ENCODE assay signal across 9 cellular contexts in genomic region chr7:20539201-20539600, GRCh38.
DNase-seq lines count a peak whose midpoint lies in the region; ATAC-seq, FAIRE-seq and TF ChIP-seq lines count a peak whose summit lies in the region.
"Had no signal": no experiment of that assay in that cellular context is flagged by ENCODE, and none has a peak within 500 bp of the region (broad histone marks: within the 10 kb centered on the region; RNA-seq: fewer than 3 reads in every experiment).

No MANE protein-coding gene starts in this region.

- WGBS in SK-N-SH (ENCODE audit: low lambda C conversion rate), result 66% methylated on average over 4 of the region's 4 CpGs
- WGBS in GM12878 (ENCODE audit: insufficient coverage, insufficient replicate concordance, low lambda C conversion rate, missing lambda C conversion rate), result 23% methylated on average over 4 of the region's 4 CpGs

- peaks cover 0 to 19% of the 10 kb centered on the region in 2 experiments; a peak in 2 of 4 replicates for H3K4me1 ChIP-seq in SK-N-SH (ENCODE audit: control insufficient read depth in 1 of 2, insufficient read depth in 2 of 2, low read depth in 1 of 2, low read length in 1 of 2)
- H3K4me1 ChIP-seq in MM.1S (ENCODE audit: low read length), result no peaks in the 10 kb centered on the region; the same call in 1 of the 2 replicates
- no peaks in the 10 kb centered on the region for H3K4me1 ChIP-seq in GM12878 (ENCODE audit: control insufficient read depth, insufficient read depth, low read length)

- in situ Hi-C loops in GM12878 (cut with MboI), result no loop called here

- CTCF ChIA-PET in SK-N-SH (lab: Yijun Ruan, JAX), result interaction anchor here (1.0 kb wide), 1 partner anchor 12 kb away, joined by 3 read pairs; no protein-coding TSS in a partner anchor
- CTCF ChIA-PET in GM12878 (lab: Yijun Ruan, JAX), result interaction anchor here (0.7 to 1.2 kb wide), 3 partner anchors 61 to 1016 kb away, joined by 3 read pairs; no protein-coding TSS in a partner anchor

- POLR2A ChIA-PET in SK-N-SH (lab: Yijun Ruan, JAX) (no interaction called here), GM12878 (lab: Charles Lee) (no interaction called here)

- TF ChIP-seq POLR2A in GM12878 (IDR thresholded peaks at IDR 0.05; ENCODE audit: low read depth, low read length), result no peak

- SMC1A ChIA-PET in GM12878 (lab: Charles Lee; ENCODE audit: uncharacterized antibody, unreplicated experiment), result no interaction called here

- H3K27me3 ChIP-seq in SK-N-SH (ENCODE audit: insufficient read depth) (no peaks in the 10 kb centered on the region), MM.1S (replicated peaks; ENCODE audit: insufficient read depth, low read length) (no peaks in the 10 kb centered on the region), GM12878 (replicated peaks in 1 of 2; ENCODE audit: control insufficient read depth in 2 of 2, insufficient read depth in 2 of 2, low read length in 1 of 2) (no peaks in the 10 kb centered on the region)

- no peaks in the 10 kb centered on the region for H3K36me3 ChIP-seq in SK-N-SH (replicated peaks in 1 of 2; ENCODE audit: control insufficient read depth in 1 of 2, insufficient read depth in 2 of 2, low read length in 1 of 2)
- no peaks in the 10 kb centered on the region for H3K36me3 ChIP-seq in MM.1S (replicated peaks; ENCODE audit: insufficient read depth, low read length)
- no peaks in the 10 kb centered on the region for H3K36me3 ChIP-seq in GM12878 (ENCODE audit: control insufficient read depth in 2 of 2, insufficient read depth in 2 of 2, low read length in 1 of 2)

- ATAC-seq in SK-N-SH treated with all-trans-retinoic acid at 6 μM for 48 hours (no peak), GM12878 (peak; percentile 66)

- H3K9me3 ChIP-seq in SK-N-SH (no peaks in the 10 kb centered on the region), MM.1S (replicated peaks; ENCODE audit: insufficient read depth, low read length) (no peaks in the 10 kb centered on the region), GM12878 (replicated peaks; ENCODE audit: control insufficient read depth, insufficient read depth, low read length) (no peaks in the 10 kb centered on the region; the same call in 2 of the 3 replicates)

- no peaks in the 10 kb centered on the region; the same call in 1 of the 2 replicates for H3K9me2 ChIP-seq in SK-N-SH
- no peaks in the 10 kb centered on the region for H3K9me2 ChIP-seq in MM.1S (replicated peaks; ENCODE audit: insufficient read depth, low read length)

- H3K4me2 ChIP-seq in SK-N-SH, result no peak overlapping the region
- no peak overlapping the region for H3K4me2 ChIP-seq in MM.1S (ENCODE audit: low read depth, low read length)
- no peak overlapping the region for H3K4me2 ChIP-seq in GM12878 (ENCODE audit: control insufficient read depth, insufficient read depth)

- no TSS peak for BruUV-seq in GM12878 (replicated peaks; lab: Mats Ljungman, UMichigan)

- H3K79me2 ChIP-seq in SK-N-SH (ENCODE audit: insufficient read depth), result no peaks in the 10 kb centered on the region
- no peaks in the 10 kb centered on the region for H3K79me2 ChIP-seq in MM.1S (ENCODE audit: low read length)
- H3K79me2 ChIP-seq in GM12878 (ENCODE audit: control insufficient read depth, insufficient read depth, low read length), result no peaks in the 10 kb centered on the region

- no peaks in the 10 kb centered on the region for H3F3A ChIP-seq in SK-N-SH (replicated peaks; ENCODE audit: insufficient read depth)
- H3F3A ChIP-seq in MM.1S (ENCODE audit: insufficient read depth, low read length), result no peaks in the 10 kb centered on the region

- H3K9ac ChIP-seq in SK-N-SH (no peak overlapping the region), MM.1S (ENCODE audit: low read length) (no peak overlapping the region), GM12878 (ENCODE audit: control insufficient read depth, insufficient read depth, low read length) (no peak overlapping the region)

- no peak for FAIRE-seq in GM12878 (lab: Jason Lieb, UNC)

- H4K20me1 ChIP-seq in SK-N-SH (ENCODE audit: insufficient read depth) (no peaks in the 10 kb centered on the region), MM.1S (ENCODE audit: insufficient read depth, low read length) (no peaks in the 10 kb centered on the region), GM12878 (ENCODE audit: control insufficient read depth, insufficient read depth) (no peaks in the 10 kb centered on the region)

- H2AFZ ChIP-seq in SK-N-SH (ENCODE audit: low read depth), result no peak overlapping the region
- no peak overlapping the region for H2AFZ ChIP-seq in MM.1S (ENCODE audit: low read length)
- H2AFZ ChIP-seq in GM12878 (ENCODE audit: control insufficient read depth, low read depth, low read length), result no peak overlapping the region

- H3K27ac ChIP-seq in SK-N-SH (ENCODE audit: low read depth in 2 of 2, low read length in 1 of 2) (no peak overlapping the region), MM.1S (ENCODE audit: low read length) (no peak overlapping the region), GM12878 (ENCODE audit: control insufficient read depth, insufficient read depth) (no peak overlapping the region)

- TF ChIP-seq CTCF in SK-N-SH (IDR thresholded peaks at IDR 0.05) (peak; percentile 44), MM.1S (IDR thresholded peaks at IDR 0.05; ENCODE audit: low read length) (peak; percentile 42), GM12878 (IDR thresholded peaks at IDR 0.05 in 2 of 3, conservative IDR thresholded peaks at IDR 0.05 in 1 of 3; ENCODE audit: control insufficient read depth in 2 of 3, extremely low read depth in 1 of 3, insufficient read depth in 1 of 3, low read depth in 3 of 3, low read length in 3 of 3) (peak in 1 of 3 experiments; percentile 26; a peak in 1 of 6 replicates)

- H3K4me3 ChIP-seq in SK-N-SH (ENCODE audit: low read depth in 2 of 2, low read length in 1 of 2) (no peak overlapping the region), MM.1S (ENCODE audit: low read length) (no peak overlapping the region), GM12878 (no peak overlapping the region)

- no peak for TF ChIP-seq EP300 in SK-N-SH (IDR thresholded peaks at IDR 0.05; ENCODE audit: borderline replicate concordance in 1 of 2, low read depth in 1 of 2, low read length in 1 of 2)
- TF ChIP-seq EP300 in GM12878 (IDR thresholded peaks at IDR 0.05; ENCODE audit: borderline replicate concordance in 1 of 2, control insufficient read depth in 1 of 2, low read depth in 2 of 2, low read length in 2 of 2), result no peak

- TF ChIP-seq RAD21 in SK-N-SH (IDR thresholded peaks at IDR 0.05; ENCODE audit: low read length) (peak; percentile 33; the same call in 1 of the 2 replicates), GM12878 (IDR thresholded peaks at IDR 0.05; ENCODE audit: insufficient read depth, low read depth, low read length) (no peak)

- RAD21 ChIA-PET in GM12878 (lab: Charles Lee; ENCODE audit: unreplicated experiment), result interaction anchor here (1.0 kb wide), 1 partner anchor 59 kb away, joined by 4 read pairs; no protein-coding TSS in a partner anchor

- DNase-seq in SK-N-SH, result no peak
- peak; percentile 41 for DNase-seq in MM.1S
- DNase-seq in GM12878 (ENCODE audit: low read depth, low spot score), result no peak
- DNase-seq in renal cortical epithelial cell (ENCODE audit: low read depth), result peak; percentile 18
- no peak for DNase-seq in activated T-cell treated with anti-CD3 and anti-CD28 coated beads, Interleukin-2, amount 50 U/mL, for 48 hours
- no peak for DNase-seq in GM19238 (ENCODE audit: insufficient read length, low spot score)
- DNase-seq in Ammon's horn (ENCODE audit: low spot score), result no peak
- DNase-seq: caudate nucleus had no signal

- intact Hi-C loops in GM12878 (cut with micrococcal nuclease; ENCODE audit: unreplicated experiment), result loop anchor here (5.0 kb wide), 1 partner anchor 58 kb away; no protein-coding TSS in a partner anchor

TF ChIP-seq in SK-N-SH, 30 proteins besides CTCF, POLR2A, EP300 and RAD21 (continues in another document):
- TF ChIP-seq SMC3 (IDR thresholded peaks at IDR 0.05; ENCODE audit: low read depth, low read length) (no peak), JUND (IDR thresholded peaks at IDR 0.05) (no peak), USF2 (IDR thresholded peaks at IDR 0.05; ENCODE audit: borderline replicate concordance, low read depth, low read length) (no peak), RXRA (IDR thresholded peaks at IDR 0.05; ENCODE audit: borderline replicate concordance, low read depth) (no peak), TCF12 (IDR thresholded peaks at IDR 0.05) (no peak)

TF ChIP-seq in SK-N-SH treated with all-trans-retinoic acid at 6 μM for 48 hours, 23 proteins besides CTCF, POLR2A, EP300 and RAD21 (continues in another document):
- TF ChIP-seq RARB (CRISPR knock-in tag; IDR thresholded peaks at IDR 0.05), result no peak
- TF ChIP-seq GLIS3 (CRISPR knock-in tag; IDR thresholded peaks at IDR 0.05), result no peak
- TF ChIP-seq ZNF8 (CRISPR knock-in tag; IDR thresholded peaks at IDR 0.05), result no peak

TF ChIP-seq in GM12878, 131 proteins besides CTCF, POLR2A, EP300 and RAD21 (continues in another document):
- no peak for TF ChIP-seq HDAC6 (IDR thresholded peaks at IDR 0.05; ENCODE audit: unreplicated experiment)
- no peak for TF ChIP-seq EZH2 (IDR thresholded peaks at IDR 0.05; ENCODE audit: borderline replicate concordance, control insufficient read depth, low read depth, low read length)
- no peak for TF ChIP-seq TCF3 (IDR thresholded peaks at IDR 0.05; ENCODE audit: borderline replicate concordance, insufficient read depth, low read depth, low read length)
- TF ChIP-seq HDAC2 (IDR thresholded peaks at IDR 0.05), result no peak
- TF ChIP-seq NR2C1 (IDR thresholded peaks at IDR 0.05), result no peak
- no peak for TF ChIP-seq ZBTB33 (IDR thresholded peaks at IDR 0.05)

Comparison
In these comparisons a context has a peak if more than half of its experiments do, and no peak if none do; other contexts are left out.
1. DNase-seq: peak in MM.1S (single experiment) and renal cortical epithelial cell (single experiment); none in SK-N-SH (single experiment), GM12878 (single experiment), activated T-cell treated with anti-CD3 and anti-CD28 coated beads, Interleukin-2, amount 50 U/mL, for 48 hours (0 of 2), GM19238 (single experiment) and Ammon's horn (single experiment).
2. Of the 26 proteins assayed by ChIP-seq in both GM12878 and SK-N-SH: peak only in GM12878: none; only in SK-N-SH: RAD21; in both: none; in neither: 24; mixed calls (peak in some experiments, not most) for 1.